Comparison of ENCODE assay signal across 1 cellular context in genomic region chr11:87059596-87059995, GRCh38.
TF ChIP-seq lines count a peak whose summit lies in the region.

No MANE protein-coding gene starts in this region.

TF ChIP-seq in HepG2, 621 proteins besides CTCF, POLR2A, EP300 and RAD21 (continued from another document):
- no peak for TF ChIP-seq ZFP41 (CRISPR knock-in tag; IDR thresholded peaks at IDR 0.05; ENCODE audit: borderline replicate concordance)
